ENCODE assay signal across 23 cellular contexts in genomic region chr2:9126540-9126939, GRCh38.
DNase-seq lines count a peak whose midpoint lies in the region; ATAC-seq, FAIRE-seq and TF ChIP-seq lines count a peak whose summit lies in the region.
"Had no signal": no experiment of that assay in that cellular context is flagged by ENCODE, and none has a peak within 500 bp of the region (broad histone marks: within the 10 kb centered on the region; RNA-seq: fewer than 3 reads in every experiment).

No MANE protein-coding gene starts in this region.

- no peak overlapping the region for H3K4ac ChIP-seq in H1 (replicated peaks; ENCODE audit: insufficient read length, low read depth, low read length)

- H3K9me3 Mint-ChIP-seq in CD14-positive monocyte, result peaks cover 3 to 15% (median 7%) of the 10 kb centered on the region in 7 donors

- no peak overlapping the region for H2BK5ac ChIP-seq in H1 (ENCODE audit: low read depth, low read length)

- TF ChIP-seq EP300 in A549 (IDR thresholded peaks at IDR 0.05) (no peak), H1 (IDR thresholded peaks at IDR 0.05; ENCODE audit: borderline replicate concordance in 1 of 2, low read depth in 2 of 2, low read length in 2 of 2) (no peak)

- CTCF ChIA-PET in A549 (lab: Yijun Ruan, JAX) (interaction anchor here (1.4 to 7.5 kb wide), 2 partner anchors 9 to 14 kb away, joined by 3 to 61 read pairs; no protein-coding TSS in a partner anchor), H1 (lab: Charles Lee; ENCODE audit: partially characterized antibody) (interaction anchor here (1.4 to 2.0 kb wide), 2 partner anchors 16 to 17 kb away, joined by 3 to 8 read pairs; no protein-coding TSS in a partner anchor), OCI-LY7 (lab: Charles Lee; ENCODE audit: unreplicated experiment) (no interaction called here)

- H3K79me2 ChIP-seq in H1 (ENCODE audit: control insufficient read depth in 1 of 2, insufficient read depth in 2 of 2, low read length in 2 of 2) (no peaks in the 10 kb centered on the region), OCI-LY7 (ENCODE audit: insufficient read depth, low read depth, low read length) (no peaks in the 10 kb centered on the region)

- H4K20me1 ChIP-seq in H1 (replicated peaks in 1 of 2; ENCODE audit: control insufficient read depth in 1 of 2, insufficient read depth in 2 of 2, low read length in 2 of 2) (peaks cover 0 to 2% of the 10 kb centered on the region in 2 experiments), OCI-LY7 (ENCODE audit: insufficient read depth, low read length) (no peaks in the 10 kb centered on the region)
- H4K20me1 ChIP-seq: BLaER1 had no signal

- no peak overlapping the region for H2BK20ac ChIP-seq in H1 (ENCODE audit: low read length)

- H3K4me2 ChIP-seq in A549 (no peak overlapping the region), H1 (ENCODE audit: insufficient read depth in 1 of 2, low read depth in 2 of 2, low read length in 2 of 2) (no peak overlapping the region), OCI-LY7 (ENCODE audit: low read length) (no peak overlapping the region)
- H3K4me2 ChIP-seq: BLaER1, GM23338 had no signal

- BruUV-seq in OCI-LY7 (replicated peaks; lab: Mats Ljungman, UMichigan), result no TSS peak

- no peaks in the 10 kb centered on the region; a peak in 1 of 7 replicates for H3K27me3 ChIP-seq in H1 (replicated peaks in 1 of 4; ENCODE audit: control insufficient read depth in 3 of 4, extremely low read depth in 1 of 4, insufficient read depth in 3 of 4, low read length in 3 of 4)
- H3K27me3 ChIP-seq: BLaER1 had no signal

- POLR2A ChIA-PET in A549 (lab: Yijun Ruan, JAX), result no interaction called here
- POLR2A ChIA-PET in H1 (lab: Charles Lee; ENCODE audit: partially characterized antibody), result no interaction called here
- POLR2A ChIA-PET in OCI-LY7 (lab: Charles Lee), result no interaction called here

- H3K4me1 Mint-ChIP-seq in CD14-positive monocyte, result no peaks in the 10 kb centered on the region
- H3K4me1 Mint-ChIP-seq: B cell; CD8-positive, alpha-beta memory T cell; GM23338 had no signal

- no peaks in the 10 kb centered on the region for H3K79me1 ChIP-seq in H1 (ENCODE audit: low read depth, low read length)

- H3K23me2 ChIP-seq in H1 (ENCODE audit: low read depth, low read length), result no peaks in the 10 kb centered on the region; the same call in 1 of the 2 replicates

- peaks cover 0 to 7% (median 4%) of the 10 kb centered on the region in 3 donors for H3K27me3 Mint-ChIP-seq in CD14-positive monocyte (ENCODE audit: low read depth in 3 of 3)

- DNase-seq in A549 (ENCODE audit: low read depth in 1 of 2, low spot score in 1 of 2) (no peak), GM12892 (ENCODE audit: insufficient read length) (no peak), H1 (ENCODE audit: low read depth in 1 of 2, low spot score in 2 of 2) (no peak), posterior vena cava (ENCODE audit: low spot score) (peak; percentile 8), OCI-LY7 (ENCODE audit: low spot score) (no peak), globus pallidus (ENCODE audit: low spot score) (no peak), CD14-positive monocyte (ENCODE audit: low spot score) (no peak)
- DNase-seq in stimulated activated naive CD8-positive, alpha-beta T cell treated with anti-CD3 and anti-CD28 coated beads, Interleukin-15, Interleukin-2, amounts not matched to agents 100 U/mL and 50 U/mL, for 24 hours, result no peak
- DNase-seq: CD4-positive, alpha-beta T cell; CD8-positive, alpha-beta memory T cell; DMS 273 treated with DMSO at 0.1 percent for 48 hours; DMS79; EL; GDM1 had no signal

- TF ChIP-seq CTCF in A549 (IDR thresholded peaks at IDR 0.05), result no peak
- no peak for TF ChIP-seq CTCF in H1 (IDR thresholded peaks at IDR 0.05; ENCODE audit: control extremely low read depth in 1 of 3, insufficient read depth in 1 of 3, low read depth in 1 of 3, low read length in 3 of 3)
- TF ChIP-seq CTCF in OCI-LY7 (conservative IDR thresholded peaks at IDR 0.05; ENCODE audit: low read length), result no peak
- TF ChIP-seq CTCF in CD14-positive monocyte (IDR thresholded peaks at IDR 0.05), result no peak

- H3K4me3 ChIP-seq in A549, result no peak overlapping the region
- no peak overlapping the region for H3K4me3 ChIP-seq in H1 (ENCODE audit: extremely low read depth in 1 of 4, insufficient read depth in 2 of 4, low read depth in 3 of 4, low read length in 4 of 4)
- H3K4me3 ChIP-seq in OCI-LY7 (ENCODE audit: low read depth, low read length, poor library complexity, severe bottlenecking), result no peak overlapping the region
- H3K4me3 ChIP-seq: BLaER1, GM12878, GM23338, HAP-1 had no signal

- intact Hi-C loops in posterior vena cava (cut with DNase I) (no loop called here), OCI-LY7 (cut with micrococcal nuclease; ENCODE audit: unreplicated experiment) (no loop called here), CD14-positive monocyte (cut with micrococcal nuclease) (no loop called here)

- no peak overlapping the region for H3K56ac ChIP-seq in H1 (replicated peaks; ENCODE audit: insufficient read length, low read depth, low read length)

- H3K27ac Mint-ChIP-seq in CD14-positive monocyte, result peak overlapping the region in 1 of 7 donors; percentile 19
- H3K27ac Mint-ChIP-seq: B cell; CD4-positive, alpha-beta T cell; CD8-positive, alpha-beta memory T cell; GM23338 had no signal

- no peak overlapping the region for H4K5ac ChIP-seq in H1 (ENCODE audit: insufficient read length, low read depth, low read length)

- H3K18ac ChIP-seq in H1 (ENCODE audit: extremely low read depth, low read length), result no peak overlapping the region

- H3K27ac ChIP-seq in A549 (no peak overlapping the region), H1 (ENCODE audit: low read depth, low read length) (no peak overlapping the region), OCI-LY7 (ENCODE audit: low read depth, low read length, poor library complexity, severe bottlenecking) (no peak overlapping the region)
- H3K27ac ChIP-seq: BLaER1, C4-2B had no signal

- no peak overlapping the region for H2BK12ac ChIP-seq in H1 (ENCODE audit: low read depth, low read length)

- TF ChIP-seq RAD21 in A549 (conservative IDR thresholded peaks at IDR 0.05 in 1 of 2, IDR thresholded peaks at IDR 0.05 in 1 of 2), result no peak
- no peak for TF ChIP-seq RAD21 in H1 (IDR thresholded peaks at IDR 0.05 in 1 of 2, conservative IDR thresholded peaks at IDR 0.05 in 1 of 2; ENCODE audit: low read depth in 2 of 2, low read length in 2 of 2)

- no peak overlapping the region for H3K4me3 Mint-ChIP-seq in CD14-positive monocyte
- H3K4me3 Mint-ChIP-seq: B cell; CD4-positive, alpha-beta T cell; CD8-positive, alpha-beta memory T cell; GM23338 had no signal

- H3K9me3 ChIP-seq in A549 (peaks cover 7% of the 10 kb centered on the region; the same call in 1 of the 3 replicates), H1 (ENCODE audit: insufficient read depth in 2 of 2, low read depth in 1 of 2, low read length in 1 of 2) (0 out of 4 replicates have a peak, but pooled peaks cover 0 to 6% of the 10 kb centered on the region in 2 experiments), OCI-LY7 (ENCODE audit: low read length) (no peaks in the 10 kb centered on the region)

- ATAC-seq in A549, result no peak
- ATAC-seq in stimulated activated naive CD8-positive, alpha-beta T cell treated with anti-CD3 and anti-CD28 coated beads, Interleukin-15, Interleukin-2, amounts not matched to agents 100 U/mL and 50 U/mL, for 24 hours, result no peak
- ATAC-seq: GM12878, GM23338 had no signal

- no peak for TF ChIP-seq POLR2A in A549 (IDR thresholded peaks at IDR 0.05; ENCODE audit: low read length)
- no peak for TF ChIP-seq POLR2A in GM12892 (IDR thresholded peaks at IDR 0.05; ENCODE audit: low read depth, low read length)
- TF ChIP-seq POLR2A in H1 (IDR thresholded peaks at IDR 0.05; ENCODE audit: control extremely low read depth in 1 of 2, low read depth in 2 of 2, low read length in 2 of 2), result no peak

- FAIRE-seq in A549 (lab: Jason Lieb, UNC) (no peak), GM12892 (lab: Jason Lieb, UNC) (peak; percentile 27), H1 (lab: Jason Lieb, UNC) (no peak)
- FAIRE-seq: D721Med, GM12878, GM18507, H54 had no signal

- no peak overlapping the region for H4K8ac ChIP-seq in H1 (ENCODE audit: extremely low read depth, insufficient read depth, low read length)

- H3K36me3 Mint-ChIP-seq in CD14-positive monocyte, result no peaks in the 10 kb centered on the region

- 64% methylated on average over 3 of the region's 3 CpGs for WGBS in A549 (ENCODE audit: missing lambda C conversion rate)
- 93% methylated on average over 3 of the region's 3 CpGs; no CpG with 5 or more reads in 1 of the 2 experiments for WGBS in H1 (ENCODE audit: extremely low coverage in 1 of 2, insufficient coverage in 1 of 2, insufficient read length in 1 of 2, insufficient replicate concordance in 2 of 2, low coverage in 1 of 2, low lambda C conversion rate in 2 of 2, missing lambda C conversion rate in 1 of 2), 2 experiments

- H3K9me2 ChIP-seq in OCI-LY7 (ENCODE audit: insufficient read depth, low read length), result no peaks in the 10 kb centered on the region

- H3K36me3 ChIP-seq in H1 (ENCODE audit: control insufficient read depth in 2 of 4, insufficient read depth in 4 of 4, low read length in 3 of 4) (no peaks in the 10 kb centered on the region), OCI-LY7 (ENCODE audit: insufficient read depth, low read length) (no peaks in the 10 kb centered on the region)
- H3K36me3 ChIP-seq: BLaER1, HAP-1 had no signal

- no peak overlapping the region for H2BK120ac ChIP-seq in H1 (replicated peaks; ENCODE audit: low read depth, low read length)

- H4K91ac ChIP-seq in H1 (replicated peaks; ENCODE audit: insufficient read length, low read length), result no peak overlapping the region

- H3K4me1 ChIP-seq in A549 (no peaks in the 10 kb centered on the region), H1 (replicated peaks in 1 of 4; ENCODE audit: control insufficient read depth in 3 of 4, insufficient read depth in 4 of 4, low read length in 3 of 4) (no peaks in the 10 kb centered on the region), OCI-LY7 (ENCODE audit: insufficient read depth, low read length, poor library complexity, severe bottlenecking) (no peaks in the 10 kb centered on the region)
- H3K4me1 ChIP-seq: HAP-1 had no signal

- no peak overlapping the region for H2AK5ac ChIP-seq in H1 (ENCODE audit: low read depth, low read length)

- H3K14ac ChIP-seq in H1 (ENCODE audit: insufficient read length), result no peak overlapping the region

- no peak overlapping the region for H3K9ac ChIP-seq in H1 (replicated peaks in 1 of 4; ENCODE audit: extremely low read depth in 1 of 4, low read depth in 3 of 4, low read length in 3 of 4)
- H3K9ac ChIP-seq: BLaER1 had no signal

- H2AFZ ChIP-seq in H1 (ENCODE audit: low read length) (no peak overlapping the region), OCI-LY7 (ENCODE audit: low read length) (no peak overlapping the region)
- H2AFZ ChIP-seq: GM23338 had no signal

- no peak overlapping the region for H2BK15ac ChIP-seq in H1 (ENCODE audit: low read length)

- H3K23ac ChIP-seq in H1 (ENCODE audit: insufficient read length), result no peak overlapping the region

TF ChIP-seq in A549, 52 proteins besides CTCF, POLR2A, EP300 and RAD21 (continues in another document):
- TF ChIP-seq MAFK (IDR thresholded peaks at IDR 0.05; ENCODE audit: partially characterized antibody), result peak; percentile 44
- no peak for TF ChIP-seq TFCP2L1 (CRISPR knock-in tag; IDR thresholded peaks at IDR 0.05)
- TF ChIP-seq NR3C1 (IDR thresholded peaks at IDR 0.05), result no peak

TF ChIP-seq in H1, 55 proteins besides CTCF, POLR2A, EP300 and RAD21 (continues in another document):
- TF ChIP-seq KDM1A (IDR thresholded peaks at IDR 0.05; ENCODE audit: borderline replicate concordance, low read length) (0 out of 2 replicates have a peak, but pooled peaks have one; percentile 68), POLR2AphosphoS5 (IDR thresholded peaks at IDR 0.05; ENCODE audit: low read depth, low read length) (no peak)

Comparison
In these comparisons a context has a peak if more than half of its experiments do, and no peak if none do; other contexts are left out.
1. Of the 18 proteins assayed by ChIP-seq in both H1 and A549: peak only in H1: KDM1A; only in A549: none; in both: MAFK; in neither: 16.